ENCODE assay signal across 7 cellular contexts in the genomic region with DNA sequence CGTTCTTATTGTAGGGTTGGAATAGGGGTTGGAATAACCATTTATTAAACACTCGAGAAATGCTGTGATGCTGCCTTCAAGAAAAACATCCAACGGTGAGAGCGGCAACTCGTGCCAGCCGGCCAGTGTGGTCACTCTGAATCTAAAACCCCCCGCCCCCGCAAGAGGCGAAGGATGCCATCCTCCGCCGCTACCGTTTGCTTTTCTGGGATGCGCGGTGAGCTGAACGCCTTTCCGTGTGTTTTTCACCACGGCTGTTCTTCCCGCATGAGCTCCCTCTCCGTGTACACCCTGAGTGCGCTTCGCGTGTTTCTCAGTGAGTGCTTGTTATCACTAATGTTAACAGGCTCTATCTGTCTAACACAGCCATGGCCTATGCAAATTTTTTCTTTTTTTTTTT. TPM values are rescaled to one million over a fixed set of nuclear protein-coding genes. Genes with fewer than 3 reads are reported as not detected.
"Had no signal": no experiment of that assay in that cellular context is flagged by ENCODE, and none has a peak within 500 bp of the region (broad histone marks: within the 10 kb centered on the region; RNA-seq: fewer than 3 reads in every experiment).

No MANE protein-coding gene starts in this region.

- H3K27ac Mint-ChIP-seq: GM23338, H9, HFFc6, IgD-negative memory B cell had no signal

- H3K4me3 Mint-ChIP-seq: GM23338, H9, HFFc6 had no signal

- H3K4me1 Mint-ChIP-seq: GM23338, H9 had no signal

- ATAC-seq: GM23338, HCT116, HepG2 had no signal

- H3K27me3 Mint-ChIP-seq: IgD-negative memory B cell had no signal

- H3K27ac ChIP-seq: HL-60 had no signal

- H3K4me3 ChIP-seq: GM23338 had no signal

- DNase-seq: H9, HFFc6 had no signal

- H3K9me3 Mint-ChIP-seq: HFFc6, IgD-negative memory B cell had no signal

RNA-seq across cellular contexts. Expression of gene RIPK4, which starts 42.0 kb away (rescaled TPM):
- polyA plus RNA-seq: IgD-negative memory B cell had no signal
